In genomic region chr18:48391863-48392262, GRCh38 we compare ENCODE assay signal across 21 cellular contexts. TPM values are rescaled to one million over a fixed set of nuclear protein-coding genes. Genes with fewer than 3 reads are reported as not detected.
A peak's percentile ranks its signal among the peaks of the same experiment; 100 is the strongest.
DNase-seq lines count a peak whose midpoint lies in the region; ATAC-seq, FAIRE-seq and TF ChIP-seq lines count a peak whose summit lies in the region.
"Had no signal": no experiment of that assay in that cellular context is flagged by ENCODE, and none has a peak within 500 bp of the region (broad histone marks: within the 10 kb centered on the region; RNA-seq: fewer than 3 reads in every experiment).

No MANE protein-coding gene starts in this region.

- H3K4me3 Mint-ChIP-seq in HFFc6, result no peak overlapping the region
- H3K4me3 Mint-ChIP-seq: activated CD8-positive, alpha-beta T cell treated with anti-CD3 and anti-CD28 coated beads, Interleukin-2, amount 10 ng/mL, durations not matched to agents 7 days and 5 days; activated T-cell treated with anti-CD3 and anti-CD28 coated beads, Interleukin-2, amount 50 U/mL, for 72 hours; CD8-positive, alpha-beta T cell; natural killer cell; stimulated activated naive CD8-positive, alpha-beta T cell treated with anti-CD3 and anti-CD28 coated beads, Interleukin-15, Interleukin-2, amounts not matched to agents 100 ng/mL and 50 ng/mL, for 24 hours; WTC11 had no signal

- no peak overlapping the region for H3K4me2 ChIP-seq in OCI-LY7 (ENCODE audit: low read length)

- H3K9me3 ChIP-seq in small intestine (ENCODE audit: control insufficient read depth, low read depth), result no peaks in the 10 kb centered on the region
- H3K9me3 ChIP-seq in OCI-LY7 (ENCODE audit: low read length), result no peaks in the 10 kb centered on the region
- H3K9me3 ChIP-seq: left lung, psoas muscle, vagina had no signal

- H3K79me2 ChIP-seq in OCI-LY7 (ENCODE audit: insufficient read depth, low read depth, low read length), result no peaks in the 10 kb centered on the region

- peak overlapping the region; percentile 10; the same call in 1 of the 2 replicates for H3K27ac Mint-ChIP-seq in HFFc6
- H3K27ac Mint-ChIP-seq: activated CD8-positive, alpha-beta T cell treated with anti-CD3 and anti-CD28 coated beads, Interleukin-2, amount 10 ng/mL, durations not matched to agents 7 days and 5 days; activated T-cell treated with anti-CD3 and anti-CD28 coated beads, Interleukin-2, amount 50 U/mL, for 72 hours; CD8-positive, alpha-beta T cell; natural killer cell; stimulated activated naive CD8-positive, alpha-beta T cell treated with anti-CD3 and anti-CD28 coated beads, Interleukin-15, Interleukin-2, amounts not matched to agents 100 ng/mL and 50 ng/mL, for 24 hours; WTC11 had no signal

- H3K36me3 Mint-ChIP-seq in HFFc6 (ENCODE audit: low read depth), result no peaks in the 10 kb centered on the region
- H3K36me3 Mint-ChIP-seq: CD8-positive, alpha-beta T cell; natural killer cell; WTC11 had no signal

- H3K9me3 Mint-ChIP-seq in HFFc6, result no peaks in the 10 kb centered on the region
- H3K9me3 Mint-ChIP-seq: activated T-cell treated with anti-CD3 and anti-CD28 coated beads, Interleukin-2, amount 50 U/mL, for 72 hours; CD8-positive, alpha-beta T cell; natural killer cell; stimulated activated naive CD8-positive, alpha-beta T cell treated with anti-CD3 and anti-CD28 coated beads, Interleukin-15, Interleukin-2, amounts not matched to agents 100 ng/mL and 50 ng/mL, for 24 hours; WTC11 had no signal

- no peak overlapping the region for H3K4me3 ChIP-seq in small intestine (ENCODE audit: low read depth in 1 of 2, low read length in 2 of 2)
- H3K4me3 ChIP-seq in OCI-LY7 (ENCODE audit: low read depth, low read length, poor library complexity, severe bottlenecking), result no peak overlapping the region
- H3K4me3 ChIP-seq: left lung, psoas muscle, vagina had no signal

- H3K36me3 ChIP-seq in small intestine (ENCODE audit: control insufficient read depth in 2 of 2, insufficient read depth in 2 of 2, low read length in 2 of 2) (no peaks in the 10 kb centered on the region), OCI-LY7 (ENCODE audit: insufficient read depth, low read length) (no peaks in the 10 kb centered on the region)
- H3K36me3 ChIP-seq: left lung, vagina had no signal

- no peak for FAIRE-seq in small intestine (lab: Jason Lieb, UNC)

- peak overlapping the region; percentile 53 for H3K27ac ChIP-seq in RWPE1
- H3K27ac ChIP-seq in small intestine (ENCODE audit: low read depth in 1 of 2, low read length in 1 of 2), result no peak overlapping the region
- no peak overlapping the region for H3K27ac ChIP-seq in OCI-LY7 (ENCODE audit: low read depth, low read length, poor library complexity, severe bottlenecking)
- H3K27ac ChIP-seq: psoas muscle had no signal

- POLR2A ChIA-PET in RWPE1 (lab: Yijun Ruan, JAX; ENCODE audit: low non-redundant PET) (no interaction called here), OCI-LY7 (lab: Charles Lee) (no interaction called here)

- peaks cover 32% of the 10 kb centered on the region for H3K27me3 Mint-ChIP-seq in HFFc6 (ENCODE audit: insufficient read depth)

- no peaks in the 10 kb centered on the region for H3K27me3 ChIP-seq in small intestine (ENCODE audit: control insufficient read depth in 2 of 2, insufficient read depth in 2 of 2, low read length in 2 of 2)
- H3K27me3 ChIP-seq: vagina had no signal

- DNase-seq in HFFc6 (no peak), RWPE1 (ENCODE audit: low spot score) (no peak), left ventricle myocardium superior (peak; percentile 56), small intestine (peak; percentile 3), NCI-H1930 (lab: John Stamatoyannopoulos, UW) (no peak), iPS-NIHi7 (ENCODE audit: extremely low spot score) (no peak), hippocampal formation (lab: John Stamatoyannopoulos, UW) (no peak), OCI-LY7 (ENCODE audit: low spot score) (no peak)
- DNase-seq: activated CD8-positive, alpha-beta T cell treated with anti-CD3 and anti-CD28 coated beads, Interleukin-2, amount 10 ng/mL, durations not matched to agents 7 days and 5 days; activated T-cell treated with anti-CD3 and anti-CD28 coated beads, Interleukin-2, amount 50 U/mL, for 72 hours; CD8-positive, alpha-beta T cell; central memory CD4-positive, alpha-beta T cell; EL; Kasumi-1; left lung; natural killer cell; NCI-H1417; psoas muscle had no signal

- CTCF ChIA-PET in RWPE1 (lab: Yijun Ruan, JAX) (interaction anchor here (0.7 kb wide), 1 partner anchor 91 kb away, joined by 3 read pairs; no protein-coding TSS in a partner anchor), OCI-LY7 (lab: Charles Lee; ENCODE audit: unreplicated experiment) (no interaction called here)

- H3K9me2 ChIP-seq in OCI-LY7 (ENCODE audit: insufficient read depth, low read length), result no peaks in the 10 kb centered on the region

- no peak for TF ChIP-seq CTCF in HFFc6 (IDR thresholded peaks at IDR 0.05)
- no peak for TF ChIP-seq CTCF in RWPE1 (conservative IDR thresholded peaks at IDR 0.05; ENCODE audit: low read depth)
- no peak for TF ChIP-seq CTCF in OCI-LY7 (conservative IDR thresholded peaks at IDR 0.05; ENCODE audit: low read length)

- no peaks in the 10 kb centered on the region for H3K4me1 ChIP-seq in small intestine (ENCODE audit: control insufficient read depth in 2 of 2, insufficient read depth in 1 of 2, low read depth in 1 of 2, low read length in 1 of 2)
- no peaks in the 10 kb centered on the region for H3K4me1 ChIP-seq in OCI-LY7 (ENCODE audit: insufficient read depth, low read length, poor library complexity, severe bottlenecking)
- H3K4me1 ChIP-seq: psoas muscle had no signal

- H2AFZ ChIP-seq in OCI-LY7 (ENCODE audit: low read length), result no peak overlapping the region

- H4K20me1 ChIP-seq in OCI-LY7 (ENCODE audit: insufficient read depth, low read length), result no peaks in the 10 kb centered on the region

- WGBS in small intestine, 3 donors, result 13 to 48% (median 24%) methylated on average over 3 of the region's 3 CpGs

- peak; percentile 86 for ATAC-seq in left ventricle myocardium superior
- ATAC-seq: activated CD8-positive, alpha-beta T cell treated with anti-CD3 and anti-CD28 coated beads, Interleukin-2, amount 10 ng/mL, durations not matched to agents 7 days and 5 days; activated T-cell treated with anti-CD3 and anti-CD28 coated beads, Interleukin-2, amount 50 U/mL, for 72 hours; CD8-positive, alpha-beta T cell; natural killer cell; psoas muscle; WTC11 had no signal

- H3K4me1 Mint-ChIP-seq in HFFc6 (ENCODE audit: low read depth), result peaks cover 36% of the 10 kb centered on the region
- H3K4me1 Mint-ChIP-seq: natural killer cell had no signal

- intact Hi-C loops in left ventricle myocardium superior (cut with micrococcal nuclease) (no loop called here), OCI-LY7 (cut with micrococcal nuclease; ENCODE audit: unreplicated experiment) (no loop called here)

- BruUV-seq in OCI-LY7 (replicated peaks; lab: Mats Ljungman, UMichigan), result no TSS peak

RNA-seq across cellular contexts. Expression of gene ZBTB7C, which starts 17.3 kb away (rescaled TPM):
- not detected for total RNA-seq in HFFc6 (2021; fragmentation: NEBNext Ultra II Directional; extraction: Animal tissue kit (Norgen Biotek cat#: 25700))
- 2.1 TPM for total RNA-seq in left ventricle myocardium superior
- 1 to 10 TPM in 1 of 3 donors, under 1 TPM in 2; 0.54 to 4.1 (median 0.67) TPM for polyA plus RNA-seq in small intestine
- not detected in 2 replicates for total RNA-seq in OCI-LY7 (2014; rRNA removed; shearing (Covaris generic))
- total RNA-seq in OCI-LY7 (2022), result not detected in 2 replicates
- total RNA-seq: activated CD8-positive, alpha-beta T cell treated with anti-CD3 and anti-CD28 coated beads, Interleukin-2, amount 10 ng/mL, durations not matched to agents 7 days and 5 days; CD8-positive, alpha-beta T cell had no signal

Comparison
In these comparisons a context has a peak if more than half of its experiments do, and no peak if none do; other contexts are left out.
1. DNase-seq: peak in left ventricle myocardium superior (single experiment) and small intestine (single experiment); none in HFFc6 (single experiment), RWPE1 (single experiment), NCI-H1930 (0 of 2), iPS-NIHi7 (single experiment), hippocampal formation (0 of 2) and OCI-LY7 (single experiment).